In the genomic region with DNA sequence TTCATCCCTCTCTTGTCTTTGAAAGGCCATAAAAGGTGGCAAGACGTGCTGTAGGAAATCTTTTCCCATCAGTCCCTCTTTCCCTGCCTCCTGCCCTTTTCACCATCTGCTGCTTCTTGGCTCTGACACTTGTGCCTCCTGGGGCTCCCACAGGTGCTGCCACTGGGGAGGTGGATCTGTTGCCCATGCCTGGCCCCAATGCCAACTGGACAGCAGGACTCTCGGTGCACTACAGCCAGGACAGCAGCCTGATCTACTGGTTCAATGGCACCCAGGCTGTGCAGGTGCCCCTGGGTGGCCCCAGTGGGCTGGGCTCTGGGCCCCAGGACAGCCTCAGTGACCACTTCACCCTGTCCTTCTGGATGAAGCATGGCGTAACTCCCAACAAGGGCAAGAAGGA, we compare ENCODE assay signal across 32 cellular contexts. TPM values are rescaled to one million over a fixed set of nuclear protein-coding genes. Genes with fewer than 3 reads are reported as not detected.
"Had no signal": no experiment of that assay in that cellular context is flagged by ENCODE, and none has a peak within 500 bp of the region (broad histone marks: within the 10 kb centered on the region; RNA-seq: fewer than 3 reads in every experiment).

No MANE protein-coding gene starts in this region.

- H3K9me3 ChIP-seq: body of pancreas, esophagus squamous epithelium, gastroesophageal sphincter had no signal

- H3K4me1 ChIP-seq: body of pancreas, gastroesophageal sphincter had no signal

- H3K27me3 ChIP-seq: body of pancreas, esophagus squamous epithelium, gastroesophageal sphincter had no signal

- DNase-seq: activated B cell treated with CpG ODN at 0.5 μM for 24 hours; activated CD4-positive, alpha-beta T cell treated with anti-CD3 and anti-CD28 coated beads for 48 hours; activated CD4-positive, alpha-beta T cell treated with anti-CD3 and anti-CD28 coated beads, Interleukin-2, amount 50 U/mL, for 1 hour; activated CD4-positive, alpha-beta T cell treated with anti-CD3 and anti-CD28 coated beads, Interleukin-2, amount 50 U/mL, for 48 hours; activated CD8-positive, alpha-beta memory T cell treated with anti-CD3 and anti-CD28 coated beads for 24 hours; activated CD8-positive, alpha-beta T cell treated with anti-CD3 and anti-CD28 coated beads for 36 hours; activated effector memory CD4-positive, alpha-beta T cell treated with Interleukin-2 at 50 U/mL for 16 hours; activated gamma-delta T cell treated with Interleukin-2 at 50 U/mL for 16 hours; activated naive CD4-positive, alpha-beta T cell treated with anti-CD3 and anti-CD28 coated beads, Interleukin-2, amount 50 U/mL, for 16 hours; activated naive CD4-positive, alpha-beta T cell treated with Interleukin-2 at 50 U/mL for 16 hours; activated T-cell treated with anti-CD3 and anti-CD28 coated beads, Interleukin-2, amount 50 U/mL, for 4 hours; amniotic stem cell; anterior cingulate cortex; body of pancreas; cortex of kidney; dermis blood vessel endothelial cell; effector CD4-positive, alpha-beta T cell; effector memory CD8-positive, alpha-beta T cell; esophagus squamous epithelium; foreskin melanocyte; T-helper 1 cell; T-helper 17 cell; T1000; WERI-Rb-1 had no signal

- H3K27ac ChIP-seq: body of pancreas, epithelial cell of prostate, esophagus squamous epithelium, gastroesophageal sphincter, WERI-Rb-1 had no signal

- ATAC-seq: activated CD4-positive, CD25-positive, alpha-beta regulatory T cell treated with anti-CD3 and anti-CD28 coated beads, Interleukin-2, amount 50 U/mL, for 24 hours; activated CD8-positive, alpha-beta T cell treated with anti-CD3 and anti-CD28 coated beads for 36 hours; activated T-cell treated with anti-CD3 and anti-CD28 coated beads, Interleukin-2, amount 50 U/mL, for 4 hours; activated T-helper 17 cell treated with anti-CD3 and anti-CD28 coated beads, Interleukin-2, amount 50 U/mL, for 72 hours; body of pancreas; effector memory CD8-positive, alpha-beta T cell; gastroesophageal sphincter; T-helper 17 cell had no signal

- H3K4me3 ChIP-seq: body of pancreas, esophagus squamous epithelium, gastroesophageal sphincter had no signal

RNA-seq across cellular contexts. Expression of a gene that starts 8.0 kb away (rescaled TPM):
- total RNA-seq: activated B cell treated with CpG ODN at 0.5 μM for 24 hours; activated CD8-positive, alpha-beta T cell treated with anti-CD3 and anti-CD28 coated beads for 36 hours; activated T-cell treated with anti-CD3 and anti-CD28 coated beads, Interleukin-2, amount 50 U/mL, for 4 hours; activated T-helper 17 cell treated with anti-CD3 and anti-CD28 coated beads, Interleukin-2, amount 50 U/mL, for 72 hours; chondrocyte; dermis blood vessel endothelial cell; endothelial cell of umbilical vein; fibroblast of lung; fibroblast of villous mesenchyme; T-helper 17 cell had no signal
- polyA plus RNA-seq: fibroblast of lung had no signal
